ENCODE assay signal across 1 cellular context in genomic region chr9:21833090-21833801, GRCh38.
TF ChIP-seq lines count a peak whose summit lies in the region.

No MANE protein-coding gene starts in this region.

TF ChIP-seq in GM12878, 131 proteins besides CTCF, POLR2A, EP300 and RAD21 (continued from another document):
- TF ChIP-seq PKNOX1 (IDR thresholded peaks at IDR 0.05) (peak; percentile 22; the same call in 1 of the 2 replicates), RB1 (IDR thresholded peaks at IDR 0.05; ENCODE audit: borderline replicate concordance) (no peak), NFIC (IDR thresholded peaks at IDR 0.05; ENCODE audit: low read depth, low read length) (peak; percentile 60), IKZF1 (conservative IDR thresholded peaks at IDR 0.05) (peak; percentile 85), RCOR1 (conservative IDR thresholded peaks at IDR 0.05; ENCODE audit: low read depth, low read length) (no peak), SMARCA5 (IDR thresholded peaks at IDR 0.05) (0 out of 2 replicates have a peak, but pooled peaks have one; percentile 30), MTA3 (IDR thresholded peaks at IDR 0.05; ENCODE audit: borderline replicate concordance, low read length) (0 out of 2 replicates have a peak, but pooled peaks have one; percentile 65), TCF12 (IDR thresholded peaks at IDR 0.05; ENCODE audit: low read depth, low read length) (no peak), JUND (IDR thresholded peaks at IDR 0.05; ENCODE audit: low read depth, low read length) (no peak), SIN3A (IDR thresholded peaks at IDR 0.05; ENCODE audit: low read depth, low read length) (no peak), RFX5 (IDR thresholded peaks at IDR 0.05; ENCODE audit: low read depth, low read length) (no peak), IKZF2 (IDR thresholded peaks at IDR 0.05) (peak; percentile 83), STAT1 (conservative IDR thresholded peaks at IDR 0.05) (no peak), EGR1 (IDR thresholded peaks at IDR 0.05; ENCODE audit: borderline replicate concordance in 1 of 2, low read depth in 2 of 2, low read length in 2 of 2) (no peak), JUNB (IDR thresholded peaks at IDR 0.05) (peak; percentile 58), BCL11A (IDR thresholded peaks at IDR 0.05; ENCODE audit: low read depth, low read length) (peak; percentile 70), HDGF (IDR thresholded peaks at IDR 0.05) (peak; percentile 20; the same call in 1 of the 2 replicates), YY1 (IDR thresholded peaks at IDR 0.05; ENCODE audit: low read depth, low read length) (no peak), MYB (IDR thresholded peaks at IDR 0.05; ENCODE audit: borderline replicate concordance, low read depth, low read length) (no peak), NBN (IDR thresholded peaks at IDR 0.05) (0 out of 2 replicates have a peak, but pooled peaks have one; percentile 70), GATAD2B (conservative IDR thresholded peaks at IDR 0.05; ENCODE audit: low read depth) (no peak), BHLHE40 (IDR thresholded peaks at IDR 0.05; ENCODE audit: borderline replicate concordance in 1 of 2, low read depth in 2 of 2, low read length in 1 of 2) (peak in 1 of 2 experiments; percentile 46; a peak in 3 of 4 replicates), WRNIP1 (IDR thresholded peaks at IDR 0.05; ENCODE audit: borderline replicate concordance, low read depth, low read length) (no peak), MTA2 (IDR thresholded peaks at IDR 0.05; ENCODE audit: low read depth) (peak; percentile 67; the same call in 1 of the 2 replicates), CBX5 (IDR thresholded peaks at IDR 0.05; ENCODE audit: low read depth) (peak; percentile 12; the same call in 1 of the 2 replicates), KAT2A (conservative IDR thresholded peaks at IDR 0.05; ENCODE audit: control insufficient read depth, low read depth, low read length) (no peak), SUPT20H (IDR thresholded peaks at IDR 0.05; ENCODE audit: borderline replicate concordance, control insufficient read depth, low read depth, low read length) (no peak), ELK1 (IDR thresholded peaks at IDR 0.05; ENCODE audit: low read depth, low read length) (no peak), RUNX3 (IDR thresholded peaks at IDR 0.05; ENCODE audit: low read length) (peak; percentile 77), ZSCAN29 (IDR thresholded peaks at IDR 0.05) (no peak), POU2F2 (IDR thresholded peaks at IDR 0.05; ENCODE audit: borderline replicate concordance, low read depth, low read length) (peak; percentile 48; the same call in 1 of the 3 replicates), BACH1 (IDR thresholded peaks at IDR 0.05; ENCODE audit: borderline replicate concordance) (0 out of 2 replicates have a peak, but pooled peaks have one; percentile 18), E4F1 (IDR thresholded peaks at IDR 0.05; ENCODE audit: borderline replicate concordance, partially characterized antibody) (no peak), KLF5 (IDR thresholded peaks at IDR 0.05; ENCODE audit: partially characterized antibody) (no peak), CREB1 (IDR thresholded peaks at IDR 0.05; ENCODE audit: low read depth) (0 out of 2 replicates have a peak, but pooled peaks have one; percentile 8), CBFB (IDR thresholded peaks at IDR 0.05; ENCODE audit: low read depth) (0 out of 2 replicates have a peak, but pooled peaks have one; percentile 56), CREM (IDR thresholded peaks at IDR 0.05; ENCODE audit: low read depth) (peak; percentile 30), SPI1 (IDR thresholded peaks at IDR 0.05; ENCODE audit: borderline replicate concordance, insufficient read depth, low read depth, low read length) (peak; percentile 95), EED (IDR thresholded peaks at IDR 0.05; ENCODE audit: low read depth) (peak; percentile 86), ZNF384 (IDR thresholded peaks at IDR 0.05; ENCODE audit: borderline replicate concordance, low read depth, low read length) (0 out of 2 replicates have a peak, but pooled peaks have one; percentile 32), RELA (IDR thresholded peaks at IDR 0.05; ENCODE audit: borderline replicate concordance, partially characterized antibody) (peak; percentile 38)
- TF ChIP-seq, protein P1, sequence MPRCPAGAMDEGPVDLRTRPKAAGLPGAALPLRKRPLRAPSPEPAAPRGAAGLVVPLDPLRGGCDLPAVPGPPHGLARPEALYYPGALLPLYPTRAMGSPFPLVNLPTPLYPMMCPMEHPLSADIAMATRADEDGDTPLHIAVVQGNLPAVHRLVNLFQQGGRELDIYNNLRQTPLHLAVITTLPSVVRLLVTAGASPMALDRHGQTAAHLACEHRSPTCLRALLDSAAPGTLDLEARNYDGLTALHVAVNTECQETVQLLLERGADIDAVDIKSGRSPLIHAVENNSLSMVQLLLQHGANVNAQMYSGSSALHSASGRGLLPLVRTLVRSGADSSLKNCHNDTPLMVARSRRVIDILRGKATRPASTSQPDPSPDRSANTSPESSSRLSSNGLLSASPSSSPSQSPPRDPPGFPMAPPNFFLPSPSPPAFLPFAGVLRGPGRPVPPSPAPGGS (IDR thresholded peaks at IDR 0.05; ENCODE audit: borderline replicate concordance, insufficient read depth, low read depth, low read length, poor library complexity, severe bottlenecking): peak; percentile 52
- TF ChIP-seq, protein P2, sequence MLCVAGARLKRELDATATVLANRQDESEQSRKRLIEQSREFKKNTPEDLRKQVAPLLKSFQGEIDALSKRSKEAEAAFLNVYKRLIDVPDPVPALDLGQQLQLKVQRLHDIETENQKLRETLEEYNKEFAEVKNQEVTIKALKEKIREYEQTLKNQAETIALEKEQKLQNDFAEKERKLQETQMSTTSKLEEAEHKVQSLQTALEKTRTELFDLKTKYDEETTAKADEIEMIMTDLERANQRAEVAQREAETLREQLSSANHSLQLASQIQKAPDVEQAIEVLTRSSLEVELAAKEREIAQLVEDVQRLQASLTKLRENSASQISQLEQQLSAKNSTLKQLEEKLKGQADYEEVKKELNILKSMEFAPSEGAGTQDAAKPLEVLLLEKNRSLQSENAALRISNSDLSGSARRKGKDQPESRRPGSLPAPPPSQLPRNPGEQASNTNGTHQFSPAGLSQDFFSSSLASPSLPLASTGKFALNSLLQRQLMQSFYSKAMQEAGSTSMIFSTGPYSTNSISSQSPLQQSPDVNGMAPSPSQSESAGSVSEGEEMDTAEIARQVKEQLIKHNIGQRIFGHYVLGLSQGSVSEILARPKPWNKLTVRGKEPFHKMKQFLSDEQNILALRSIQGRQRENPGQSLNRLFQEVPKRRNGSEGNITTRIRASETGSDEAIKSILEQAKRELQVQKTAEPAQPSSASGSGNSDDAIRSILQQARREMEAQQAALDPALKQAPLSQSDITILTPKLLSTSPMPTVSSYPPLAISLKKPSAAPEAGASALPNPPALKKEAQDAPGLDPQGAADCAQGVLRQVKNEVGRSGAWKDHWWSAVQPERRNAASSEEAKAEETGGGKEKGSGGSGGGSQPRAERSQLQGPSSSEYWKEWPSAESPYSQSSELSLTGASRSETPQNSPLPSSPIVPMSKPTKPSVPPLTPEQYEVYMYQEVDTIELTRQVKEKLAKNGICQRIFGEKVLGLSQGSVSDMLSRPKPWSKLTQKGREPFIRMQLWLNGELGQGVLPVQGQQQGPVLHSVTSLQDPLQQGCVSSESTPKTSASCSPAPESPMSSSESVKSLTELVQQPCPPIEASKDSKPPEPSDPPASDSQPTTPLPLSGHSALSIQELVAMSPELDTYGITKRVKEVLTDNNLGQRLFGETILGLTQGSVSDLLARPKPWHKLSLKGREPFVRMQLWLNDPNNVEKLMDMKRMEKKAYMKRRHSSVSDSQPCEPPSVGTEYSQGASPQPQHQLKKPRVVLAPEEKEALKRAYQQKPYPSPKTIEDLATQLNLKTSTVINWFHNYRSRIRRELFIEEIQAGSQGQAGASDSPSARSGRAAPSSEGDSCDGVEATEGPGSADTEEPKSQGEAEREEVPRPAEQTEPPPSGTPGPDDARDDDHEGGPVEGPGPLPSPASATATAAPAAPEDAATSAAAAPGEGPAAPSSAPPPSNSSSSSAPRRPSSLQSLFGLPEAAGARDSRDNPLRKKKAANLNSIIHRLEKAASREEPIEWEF (IDR thresholded peaks at IDR 0.05; ENCODE audit: insufficient replicate concordance, low read depth, low read length): no peak
- TF ChIP-seq, protein P3, sequence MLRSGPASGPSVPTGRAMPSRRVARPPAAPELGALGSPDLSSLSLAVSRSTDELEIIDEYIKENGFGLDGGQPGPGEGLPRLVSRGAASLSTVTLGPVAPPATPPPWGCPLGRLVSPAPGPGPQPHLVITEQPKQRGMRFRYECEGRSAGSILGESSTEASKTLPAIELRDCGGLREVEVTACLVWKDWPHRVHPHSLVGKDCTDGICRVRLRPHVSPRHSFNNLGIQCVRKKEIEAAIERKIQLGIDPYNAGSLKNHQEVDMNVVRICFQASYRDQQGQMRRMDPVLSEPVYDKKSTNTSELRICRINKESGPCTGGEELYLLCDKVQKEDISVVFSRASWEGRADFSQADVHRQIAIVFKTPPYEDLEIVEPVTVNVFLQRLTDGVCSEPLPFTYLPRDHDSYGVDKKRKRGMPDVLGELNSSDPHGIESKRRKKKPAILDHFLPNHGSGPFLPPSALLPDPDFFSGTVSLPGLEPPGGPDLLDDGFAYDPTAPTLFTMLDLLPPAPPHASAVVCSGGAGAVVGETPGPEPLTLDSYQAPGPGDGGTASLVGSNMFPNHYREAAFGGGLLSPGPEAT (IDR thresholded peaks at IDR 0.05; ENCODE audit: low read depth): peak; percentile 83
- TF ChIP-seq, protein P4, sequence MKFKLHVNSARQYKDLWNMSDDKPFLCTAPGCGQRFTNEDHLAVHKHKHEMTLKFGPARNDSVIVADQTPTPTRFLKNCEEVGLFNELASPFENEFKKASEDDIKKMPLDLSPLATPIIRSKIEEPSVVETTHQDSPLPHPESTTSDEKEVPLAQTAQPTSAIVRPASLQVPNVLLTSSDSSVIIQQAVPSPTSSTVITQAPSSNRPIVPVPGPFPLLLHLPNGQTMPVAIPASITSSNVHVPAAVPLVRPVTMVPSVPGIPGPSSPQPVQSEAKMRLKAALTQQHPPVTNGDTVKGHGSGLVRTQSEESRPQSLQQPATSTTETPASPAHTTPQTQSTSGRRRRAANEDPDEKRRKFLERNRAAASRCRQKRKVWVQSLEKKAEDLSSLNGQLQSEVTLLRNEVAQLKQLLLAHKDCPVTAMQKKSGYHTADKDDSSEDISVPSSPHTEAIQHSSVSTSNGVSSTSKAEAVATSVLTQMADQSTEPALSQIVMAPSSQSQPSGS (IDR thresholded peaks at IDR 0.05; ENCODE audit: low read length): peak; percentile 55; the same call in 1 of the 2 replicates
TF ChIP-seq in GM12878: peak in this region for 29.
